Comparison of ENCODE assay signal across 26 cellular contexts in genomic region chr3:114389156-114389555, GRCh38.
DNase-seq lines count a peak whose midpoint lies in the region; ATAC-seq, FAIRE-seq and TF ChIP-seq lines count a peak whose summit lies in the region.
"Had no signal": no experiment of that assay in that cellular context is flagged by ENCODE, and none has a peak within 500 bp of the region (broad histone marks: within the 10 kb centered on the region; RNA-seq: fewer than 3 reads in every experiment).

No MANE protein-coding gene starts in this region.

- TF ChIP-seq CTCF in WTC11 (IDR thresholded peaks at IDR 0.05) = no peak

- H3K36me3 Mint-ChIP-seq in WTC11 = no peaks in the 10 kb centered on the region
- H3K36me3 Mint-ChIP-seq in immature natural killer cell = peaks cover 0 to 12% (median 0%) of the 10 kb centered on the region in 3 donors

- peak; percentile 11 for DNase-seq in stimulated activated CD4-positive, alpha-beta T cell treated with anti-CD3 and anti-CD28 coated beads, Interleukin-15, amount 100 ng/mL, for 24 hours
- no peak for DNase-seq in stimulated activated CD4-positive, alpha-beta T cell treated with anti-CD3 and anti-CD28 coated beads, Interleukin-1b, Interleukin-23, amount 100 ng/mL, for 48 hours
- DNase-seq in WTC11 (ENCODE audit: low spot score) (no peak), immature natural killer cell (peak; percentile 61 to 66 (median 64)), putamen (ENCODE audit: low spot score) (no peak), RCC 7860 (ENCODE audit: low spot score) (no peak)
- DNase-seq: central memory CD4-positive, alpha-beta T cell; DMS53; dorsolateral prefrontal cortex; GF-D8; heart right ventricle; NCI-H1092 treated with DMSO at 0.1 percent for 48 hours; NCI-H2029 treated with DMSO at 0.1 percent for 48 hours; NCI-H345; OCI-M1; sigmoid colon; stimulated activated naive B cell treated with anti-CD40 and anti-IgM and Interleukin-4, amounts not matched to agents 10 μg/mL and 1 μg/mL and 100 μg/mL, for 72 hours; SW 1271; thyroid gland had no signal

- ATAC-seq in WTC11 (no peak), HG03521 (IDR thresholded peaks at IDR 0.05; ENCODE audit: unreplicated experiment) (no peak)
- ATAC-seq: activated T-helper 17 cell treated with anti-CD3 and anti-CD28 coated beads, Interleukin-2, amount 50 U/mL, for 72 hours; heart right ventricle; HepG2; Right ventricle myocardium inferior; stimulated activated naive B cell treated with anti-CD40 and anti-IgM and Interleukin-4, amounts not matched to agents 10 μg/mL and 1 μg/mL and 100 μg/mL, for 72 hours had no signal

- no peak overlapping the region for H3K4me3 Mint-ChIP-seq in WTC11
- peak overlapping the region; percentile 70 to 85 (median 77) for H3K4me3 Mint-ChIP-seq in immature natural killer cell
- H3K4me3 Mint-ChIP-seq: activated T-helper 17 cell treated with anti-CD3 and anti-CD28 coated beads, Interleukin-2, amount 50 U/mL, for 72 hours; neural crest cell; stimulated activated naive B cell treated with anti-CD40 and anti-IgM and Interleukin-4, amounts not matched to agents 10 μg/mL and 1 μg/mL and 100 μg/mL, for 72 hours had no signal

- no peak overlapping the region for H3K27ac Mint-ChIP-seq in WTC11
- H3K27ac Mint-ChIP-seq in immature natural killer cell = peak overlapping the region; percentile 83 to 90 (median 85)
- H3K27ac Mint-ChIP-seq: activated T-helper 17 cell treated with anti-CD3 and anti-CD28 coated beads, Interleukin-2, amount 50 U/mL, for 72 hours; stimulated activated naive B cell treated with anti-CD40 and anti-IgM and Interleukin-4, amounts not matched to agents 10 μg/mL and 1 μg/mL and 100 μg/mL, for 72 hours had no signal

- H3K4me1 Mint-ChIP-seq in WTC11 = peaks cover 4% of the 10 kb centered on the region
- H3K4me1 Mint-ChIP-seq in immature natural killer cell = peaks cover 54 to 59% of the 10 kb centered on the region in 2 donors
- H3K4me1 Mint-ChIP-seq: neural crest cell had no signal

- no peak for FAIRE-seq in RCC 7860 (lab: Jason Lieb, UNC)
- FAIRE-seq: astrocyte, H54, HepG2 had no signal

- H3K9me3 Mint-ChIP-seq in WTC11 = peaks cover 6% of the 10 kb centered on the region; the same call in 1 of the 2 replicates
- H3K9me3 Mint-ChIP-seq in immature natural killer cell = peaks cover 0 to 3% (median 0%) of the 10 kb centered on the region in 6 donors
- H3K9me3 Mint-ChIP-seq: activated T-helper 17 cell treated with anti-CD3 and anti-CD28 coated beads, Interleukin-2, amount 50 U/mL, for 72 hours; neural crest cell; stimulated activated naive B cell treated with anti-CD40 and anti-IgM and Interleukin-4, amounts not matched to agents 10 μg/mL and 1 μg/mL and 100 μg/mL, for 72 hours had no signal

- CTCF ChIA-PET in WTC11 (lab: Charles Lee) = no interaction called here

- POLR2A ChIA-PET in WTC11 (lab: Charles Lee) = no interaction called here

- H3K27me3 Mint-ChIP-seq in WTC11 (ENCODE audit: low read depth) = no peaks in the 10 kb centered on the region
- H3K27me3 Mint-ChIP-seq in immature natural killer cell (ENCODE audit: low read depth in 3 of 3) = peaks cover 2 to 7% (median 3%) of the 10 kb centered on the region in 3 donors
- H3K27me3 Mint-ChIP-seq: activated T-helper 17 cell treated with anti-CD3 and anti-CD28 coated beads, Interleukin-2, amount 50 U/mL, for 72 hours; stimulated activated naive B cell treated with anti-CD40 and anti-IgM and Interleukin-4, amounts not matched to agents 10 μg/mL and 1 μg/mL and 100 μg/mL, for 72 hours had no signal

TF ChIP-seq in WTC11, 78 proteins besides CTCF, POLR2A, EP300 and RAD21:
- TF ChIP-seq SP1 (CRISPR knock-in tag; conservative IDR thresholded peaks at IDR 0.05) (no peak), HMGA2 (CRISPR knock-in tag; IDR thresholded peaks at IDR 0.05) (0 out of 2 replicates have a peak, but pooled peaks have one; percentile 34)

Comparison
In these comparisons a context has a peak if more than half of its experiments do, and no peak if none do; other contexts are left out.
1. DNase-seq: peak in stimulated activated CD4-positive, alpha-beta T cell treated with anti-CD3 and anti-CD28 coated beads, Interleukin-15, amount 100 ng/mL, for 24 hours (single experiment) and immature natural killer cell (3 of 3); none in stimulated activated CD4-positive, alpha-beta T cell treated with anti-CD3 and anti-CD28 coated beads, Interleukin-1b, Interleukin-23, amount 100 ng/mL, for 48 hours (single experiment), WTC11 (single experiment), putamen (single experiment) and RCC 7860 (single experiment).